ENCODE assay signal across 8 cellular contexts in the genomic region with DNA sequence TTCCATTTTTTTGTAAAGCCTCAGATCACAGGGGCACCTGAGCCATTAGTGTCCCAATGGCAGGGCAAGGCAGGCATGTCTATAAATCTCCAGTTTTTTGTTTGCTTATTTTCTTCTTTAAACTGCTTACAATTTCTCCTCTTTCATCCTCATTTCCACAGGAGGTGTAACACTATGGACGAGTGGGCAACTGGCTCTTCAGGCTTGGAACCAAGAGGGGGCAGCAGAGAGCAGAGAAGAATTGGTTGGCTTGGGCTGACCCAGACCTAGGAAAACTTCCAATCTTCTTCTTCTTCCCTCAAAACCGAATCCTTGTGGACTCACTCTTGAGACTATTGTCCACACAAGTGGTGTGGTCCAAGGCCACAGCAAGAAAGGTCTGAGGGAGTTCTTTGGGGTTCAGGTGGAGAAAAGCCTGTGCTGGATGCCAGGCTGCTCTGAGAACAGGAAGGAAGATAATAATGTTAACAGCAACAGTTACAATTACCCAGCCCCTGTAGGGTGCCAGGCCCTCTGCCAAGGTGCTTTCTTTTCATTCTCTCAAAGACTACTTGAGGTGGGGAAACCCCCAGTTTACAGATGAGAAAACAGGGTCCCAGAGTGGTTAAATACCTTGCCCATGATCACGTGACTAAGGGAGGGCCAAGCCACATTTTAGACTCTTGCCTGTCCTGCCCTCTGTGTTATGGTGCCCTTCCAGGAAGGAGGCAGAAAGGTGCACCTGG.
DNase-seq lines count a peak whose midpoint lies in the region; ATAC-seq, FAIRE-seq and TF ChIP-seq lines count a peak whose summit lies in the region.

No MANE protein-coding gene starts in this region.

- CTCF ChIA-PET in SK-N-SH (lab: Yijun Ruan, JAX) = interaction anchor here (1.2 to 3.8 kb wide), 9 partner anchors 11 to 243 kb away, joined by 3 to 35 read pairs (median 8); no protein-coding TSS in a partner anchor

- peak; percentile 27 for DNase-seq in DMS153 treated with DMSO at 0.1 percent for 48 hours (lab: John Stamatoyannopoulos, UW; ENCODE audit: unreplicated experiment)
- peak; percentile 54 for DNase-seq in HTR-8/SVneo (ENCODE audit: insufficient read length, low spot score)
- peak; percentile 66 for DNase-seq in SK-N-SH
- peak in 53 of 61 donors; percentile 3 to 74 (median 39) for DNase-seq in caudate nucleus (lab: John Stamatoyannopoulos, UW)
- DNase-seq in kidney tubule cell (ENCODE audit: low spot score) = peak; percentile 45
- DNase-seq in stimulated activated CD4-positive, alpha-beta T cell treated with anti-CD3 and anti-CD28 coated beads, Interleukin-4, amount 100 ng/mL, for 24 hours = peak; percentile 9

- peaks cover 25% of the 10 kb centered on the region; the same call in 1 of the 2 replicates for H3K27me3 ChIP-seq in SK-N-SH (ENCODE audit: insufficient read depth)

- H3K9me3 ChIP-seq in SK-N-SH = no peaks in the 10 kb centered on the region

- no peaks in the 10 kb centered on the region for H3K9me2 ChIP-seq in SK-N-SH

- H3K4me2 ChIP-seq in SK-N-SH = no peak overlapping the region

- no peak for FAIRE-seq in HTR-8/SVneo (lab: Jason Lieb, UNC)

- POLR2A ChIA-PET in SK-N-SH (lab: Yijun Ruan, JAX) = no interaction called here

- no peak for TF ChIP-seq EP300 in SK-N-SH (IDR thresholded peaks at IDR 0.05; ENCODE audit: borderline replicate concordance in 1 of 2, low read depth in 1 of 2, low read length in 1 of 2)

- no peak overlapping the region for H3K9ac ChIP-seq in SK-N-SH

- H4K20me1 ChIP-seq in SK-N-SH (ENCODE audit: insufficient read depth) = no peaks in the 10 kb centered on the region

- H3K27ac ChIP-seq in SK-N-SH (ENCODE audit: low read depth in 2 of 2, low read length in 1 of 2) (no peak overlapping the region), caudate nucleus (ENCODE audit: low read depth, low read length) (no peak overlapping the region)

- H3F3A ChIP-seq in SK-N-SH (replicated peaks; ENCODE audit: insufficient read depth) = no peaks in the 10 kb centered on the region

- peak overlapping the region in 1 of 2 experiments; percentile 23; a peak in 1 of 4 replicates for H3K4me3 ChIP-seq in SK-N-SH (ENCODE audit: low read depth in 2 of 2, low read length in 1 of 2)

- no peaks in the 10 kb centered on the region for H3K36me3 ChIP-seq in SK-N-SH (replicated peaks in 1 of 2; ENCODE audit: control insufficient read depth in 1 of 2, insufficient read depth in 2 of 2, low read length in 1 of 2)

- H3K79me2 ChIP-seq in SK-N-SH (ENCODE audit: insufficient read depth) = no peaks in the 10 kb centered on the region

- WGBS in SK-N-SH (ENCODE audit: low lambda C conversion rate) = 17% methylated on average over 3 of the region's 3 CpGs

- ATAC-seq in GM19438 (IDR thresholded peaks at IDR 0.05; ENCODE audit: low read depth, unreplicated experiment) = peak; percentile 69
- no peak for ATAC-seq in GM21786 (IDR thresholded peaks at IDR 0.05; ENCODE audit: unreplicated experiment)

- H3K4me1 ChIP-seq in SK-N-SH (ENCODE audit: control insufficient read depth in 1 of 2, insufficient read depth in 2 of 2, low read depth in 1 of 2, low read length in 1 of 2) = peaks cover 0 to 12% of the 10 kb centered on the region in 2 experiments; a peak in 1 of 4 replicates

- no peak overlapping the region for H2AFZ ChIP-seq in SK-N-SH (ENCODE audit: low read depth)

- TF ChIP-seq RAD21 in SK-N-SH (IDR thresholded peaks at IDR 0.05; ENCODE audit: low read length) = peak; percentile 70

- peak; percentile 85 for TF ChIP-seq CTCF in SK-N-SH (IDR thresholded peaks at IDR 0.05)

TF ChIP-seq in SK-N-SH, 30 proteins besides CTCF, POLR2A, EP300 and RAD21:
- TF ChIP-seq SMC3 (IDR thresholded peaks at IDR 0.05; ENCODE audit: low read depth, low read length) = peak; percentile 65
- TF ChIP-seq NRF1 (IDR thresholded peaks at IDR 0.05; ENCODE audit: low read depth, low read length) = no peak
- no peak for TF ChIP-seq MEF2A (IDR thresholded peaks at IDR 0.05; ENCODE audit: borderline replicate concordance, low read depth)
- TF ChIP-seq CHD2 (IDR thresholded peaks at IDR 0.05; ENCODE audit: low read length, partially characterized antibody) = peak; percentile 8
TF ChIP-seq in SK-N-SH: peak in this region for 2.

Comparison
In these comparisons a context has a peak if more than half of its experiments do, and no peak if none do; other contexts are left out.
1. DNase-seq: peak in every context shown above with its lines; median percentile 66 in SK-N-SH; 54 in HTR-8/SVneo; 45 in kidney tubule cell; 39 in caudate nucleus; 27 in DMS153 treated with DMSO at 0.1 percent for 48 hours; 9 in stimulated activated CD4-positive, alpha-beta T cell treated with anti-CD3 and anti-CD28 coated beads, Interleukin-4, amount 100 ng/mL, for 24 hours.